In genomic region chr5:149895416-149896345, GRCh38 we compare ENCODE assay signal across 1 cellular context.
TF ChIP-seq lines count a peak whose summit lies in the region.

No MANE protein-coding gene starts in this region.

TF ChIP-seq in K562, 482 proteins besides CTCF, POLR2A, EP300 and RAD21 (continued from another document):
- TF ChIP-seq C11orf30 (IDR thresholded peaks at IDR 0.05; ENCODE audit: low read depth) (no peak), PHTF2 (CRISPR knock-in tag; IDR thresholded peaks at IDR 0.05) (no peak), GTF2B (IDR thresholded peaks at IDR 0.05; ENCODE audit: extremely low read depth, insufficient read length) (no peak), CBFA2T3 (IDR thresholded peaks at IDR 0.05) (peak; percentile 16; the same call in 1 of the 2 replicates), SAFB (IDR thresholded peaks at IDR 0.05; ENCODE audit: borderline replicate concordance, low read depth, low read length) (no peak), ATF3 (IDR thresholded peaks at IDR 0.05) (peak; percentile 35; the same call in 1 of the 2 replicates), ATF3 (CRISPR knock-in tag; conservative IDR thresholded peaks at IDR 0.05) (no peak), BDP1 (IDR thresholded peaks at IDR 0.05; ENCODE audit: insufficient read depth, insufficient read length) (no peak), ZNF263 (CRISPR knock-in tag; IDR thresholded peaks at IDR 0.05; ENCODE audit: borderline replicate concordance) (no peak), ARID1B (IDR thresholded peaks at IDR 0.05) (0 out of 2 replicates have a peak, but pooled peaks have one; percentile 14), ESRRA (IDR thresholded peaks at IDR 0.05; ENCODE audit: borderline replicate concordance, low read depth) (no peak), ZNF436 (CRISPR knock-in tag; IDR thresholded peaks at IDR 0.05) (no peak), ZNF134 (CRISPR knock-in tag; conservative IDR thresholded peaks at IDR 0.05) (no peak)
- TF ChIP-seq, protein P1, sequence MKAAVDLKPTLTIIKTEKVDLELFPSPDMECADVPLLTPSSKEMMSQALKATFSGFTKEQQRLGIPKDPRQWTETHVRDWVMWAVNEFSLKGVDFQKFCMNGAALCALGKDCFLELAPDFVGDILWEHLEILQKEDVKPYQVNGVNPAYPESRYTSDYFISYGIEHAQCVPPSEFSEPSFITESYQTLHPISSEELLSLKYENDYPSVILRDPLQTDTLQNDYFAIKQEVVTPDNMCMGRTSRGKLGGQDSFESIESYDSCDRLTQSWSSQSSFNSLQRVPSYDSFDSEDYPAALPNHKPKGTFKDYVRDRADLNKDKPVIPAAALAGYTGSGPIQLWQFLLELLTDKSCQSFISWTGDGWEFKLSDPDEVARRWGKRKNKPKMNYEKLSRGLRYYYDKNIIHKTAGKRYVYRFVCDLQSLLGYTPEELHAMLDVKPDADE (conservative IDR thresholded peaks at IDR 0.05; ENCODE audit: control insufficient read depth, low read depth, low read length), result no peak
- TF ChIP-seq, protein P2, sequence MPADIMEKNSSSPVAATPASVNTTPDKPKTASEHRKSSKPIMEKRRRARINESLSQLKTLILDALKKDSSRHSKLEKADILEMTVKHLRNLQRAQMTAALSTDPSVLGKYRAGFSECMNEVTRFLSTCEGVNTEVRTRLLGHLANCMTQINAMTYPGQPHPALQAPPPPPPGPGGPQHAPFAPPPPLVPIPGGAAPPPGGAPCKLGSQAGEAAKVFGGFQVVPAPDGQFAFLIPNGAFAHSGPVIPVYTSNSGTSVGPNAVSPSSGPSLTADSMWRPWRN (IDR thresholded peaks at IDR 0.05; ENCODE audit: low read depth), result no peak
- TF ChIP-seq, protein P3, sequence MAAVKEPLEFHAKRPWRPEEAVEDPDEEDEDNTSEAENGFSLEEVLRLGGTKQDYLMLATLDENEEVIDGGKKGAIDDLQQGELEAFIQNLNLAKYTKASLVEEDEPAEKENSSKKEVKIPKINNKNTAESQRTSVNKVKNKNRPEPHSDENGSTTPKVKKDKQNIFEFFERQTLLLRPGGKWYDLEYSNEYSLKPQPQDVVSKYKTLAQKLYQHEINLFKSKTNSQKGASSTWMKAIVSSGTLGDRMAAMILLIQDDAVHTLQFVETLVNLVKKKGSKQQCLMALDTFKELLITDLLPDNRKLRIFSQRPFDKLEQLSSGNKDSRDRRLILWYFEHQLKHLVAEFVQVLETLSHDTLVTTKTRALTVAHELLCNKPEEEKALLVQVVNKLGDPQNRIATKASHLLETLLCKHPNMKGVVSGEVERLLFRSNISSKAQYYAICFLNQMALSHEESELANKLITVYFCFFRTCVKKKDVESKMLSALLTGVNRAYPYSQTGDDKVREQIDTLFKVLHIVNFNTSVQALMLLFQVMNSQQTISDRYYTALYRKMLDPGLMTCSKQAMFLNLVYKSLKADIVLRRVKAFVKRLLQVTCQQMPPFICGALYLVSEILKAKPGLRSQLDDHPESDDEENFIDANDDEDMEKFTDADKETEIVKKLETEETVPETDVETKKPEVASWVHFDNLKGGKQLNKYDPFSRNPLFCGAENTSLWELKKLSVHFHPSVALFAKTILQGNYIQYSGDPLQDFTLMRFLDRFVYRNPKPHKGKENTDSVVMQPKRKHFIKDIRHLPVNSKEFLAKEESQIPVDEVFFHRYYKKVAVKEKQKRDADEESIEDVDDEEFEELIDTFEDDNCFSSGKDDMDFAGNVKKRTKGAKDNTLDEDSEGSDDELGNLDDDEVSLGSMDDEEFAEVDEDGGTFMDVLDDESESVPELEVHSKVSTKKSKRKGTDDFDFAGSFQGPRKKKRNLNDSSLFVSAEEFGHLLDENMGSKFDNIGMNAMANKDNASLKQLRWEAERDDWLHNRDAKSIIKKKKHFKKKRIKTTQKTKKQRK (IDR thresholded peaks at IDR 0.05; ENCODE audit: borderline replicate concordance, low read depth, low read length), result no peak
- TF ChIP-seq, protein P4, sequence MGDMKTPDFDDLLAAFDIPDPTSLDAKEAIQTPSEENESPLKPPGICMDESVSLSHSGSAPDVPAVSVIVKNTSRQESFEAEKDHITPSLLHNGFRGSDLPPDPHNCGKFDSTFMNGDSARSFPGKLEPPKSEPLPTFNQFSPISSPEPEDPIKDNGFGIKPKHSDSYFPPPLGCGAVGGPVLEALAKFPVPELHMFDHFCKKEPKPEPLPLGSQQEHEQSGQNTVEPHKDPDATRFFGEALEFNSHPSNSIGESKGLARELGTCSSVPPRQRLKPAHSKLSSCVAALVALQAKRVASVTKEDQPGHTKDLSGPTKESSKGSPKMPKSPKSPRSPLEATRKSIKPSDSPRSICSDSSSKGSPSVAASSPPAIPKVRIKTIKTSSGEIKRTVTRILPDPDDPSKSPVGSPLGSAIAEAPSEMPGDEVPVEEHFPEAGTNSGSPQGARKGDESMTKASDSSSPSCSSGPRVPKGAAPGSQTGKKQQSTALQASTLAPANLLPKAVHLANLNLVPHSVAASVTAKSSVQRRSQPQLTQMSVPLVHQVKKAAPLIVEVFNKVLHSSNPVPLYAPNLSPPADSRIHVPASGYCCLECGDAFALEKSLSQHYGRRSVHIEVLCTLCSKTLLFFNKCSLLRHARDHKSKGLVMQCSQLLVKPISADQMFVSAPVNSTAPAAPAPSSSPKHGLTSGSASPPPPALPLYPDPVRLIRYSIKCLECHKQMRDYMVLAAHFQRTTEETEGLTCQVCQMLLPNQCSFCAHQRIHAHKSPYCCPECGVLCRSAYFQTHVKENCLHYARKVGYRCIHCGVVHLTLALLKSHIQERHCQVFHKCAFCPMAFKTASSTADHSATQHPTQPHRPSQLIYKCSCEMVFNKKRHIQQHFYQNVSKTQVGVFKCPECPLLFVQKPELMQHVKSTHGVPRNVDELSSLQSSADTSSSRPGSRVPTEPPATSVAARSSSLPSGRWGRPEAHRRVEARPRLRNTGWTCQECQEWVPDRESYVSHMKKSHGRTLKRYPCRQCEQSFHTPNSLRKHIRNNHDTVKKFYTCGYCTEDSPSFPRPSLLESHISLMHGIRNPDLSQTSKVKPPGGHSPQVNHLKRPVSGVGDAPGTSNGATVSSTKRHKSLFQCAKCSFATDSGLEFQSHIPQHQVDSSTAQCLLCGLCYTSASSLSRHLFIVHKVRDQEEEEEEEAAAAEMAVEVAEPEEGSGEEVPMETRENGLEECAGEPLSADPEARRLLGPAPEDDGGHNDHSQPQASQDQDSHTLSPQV (IDR thresholded peaks at IDR 0.05), result no peak
- TF ChIP-seq, protein P5, sequence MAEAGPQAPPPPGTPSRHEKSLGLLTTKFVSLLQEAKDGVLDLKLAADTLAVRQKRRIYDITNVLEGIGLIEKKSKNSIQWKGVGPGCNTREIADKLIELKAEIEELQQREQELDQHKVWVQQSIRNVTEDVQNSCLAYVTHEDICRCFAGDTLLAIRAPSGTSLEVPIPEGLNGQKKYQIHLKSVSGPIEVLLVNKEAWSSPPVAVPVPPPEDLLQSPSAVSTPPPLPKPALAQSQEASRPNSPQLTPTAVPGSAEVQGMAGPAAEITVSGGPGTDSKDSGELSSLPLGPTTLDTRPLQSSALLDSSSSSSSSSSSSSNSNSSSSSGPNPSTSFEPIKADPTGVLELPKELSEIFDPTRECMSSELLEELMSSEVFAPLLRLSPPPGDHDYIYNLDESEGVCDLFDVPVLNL (CRISPR knock-in tag; IDR thresholded peaks at IDR 0.05; ENCODE audit: low read depth), result no peak
